ENCODE assay signal across 8 cellular contexts in the genomic region with DNA sequence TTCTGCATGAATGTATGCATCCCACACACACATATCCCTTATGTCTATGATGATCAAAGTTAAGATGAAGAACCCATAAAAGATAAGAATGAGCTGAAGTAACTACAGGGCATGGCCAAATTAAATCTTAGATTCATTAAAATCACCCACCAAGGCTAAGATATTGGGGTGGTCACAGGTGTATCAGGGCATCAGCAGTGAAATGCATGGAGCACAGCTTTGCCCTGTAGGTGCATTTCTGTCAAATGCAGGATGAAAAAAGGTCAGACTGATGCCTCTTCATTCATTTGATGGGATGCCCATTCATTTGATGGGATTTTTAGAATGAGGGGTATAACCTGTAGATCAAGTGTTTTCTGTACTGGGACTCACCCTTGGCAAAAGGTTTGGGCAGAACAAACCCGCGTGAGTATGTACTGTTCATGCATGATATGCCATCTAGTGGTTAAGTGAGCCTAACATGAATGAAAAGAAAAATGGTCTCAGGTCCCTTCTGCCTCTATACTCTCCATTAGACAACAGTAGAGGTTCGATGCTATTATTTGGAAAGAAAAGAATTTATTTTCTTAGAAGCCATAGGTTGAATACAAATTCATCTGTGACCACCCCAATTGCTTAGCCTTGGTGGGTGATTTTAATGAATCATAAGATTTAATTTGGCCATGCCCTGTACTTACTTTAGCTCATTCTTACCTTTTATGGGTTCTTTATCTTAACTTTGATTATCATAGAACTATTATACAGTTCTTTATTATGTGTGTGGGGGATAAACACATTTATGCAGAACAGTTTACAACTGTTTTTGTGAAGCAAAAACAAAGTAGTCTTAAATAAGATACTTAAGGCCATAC. TPM values are rescaled to one million over a fixed set of nuclear protein-coding genes. Genes with fewer than 3 reads are reported as not detected.
A peak's percentile ranks its signal among the peaks of the same experiment; 100 is the strongest.
DNase-seq lines count a peak whose midpoint lies in the region; ATAC-seq and TF ChIP-seq lines count a peak whose summit lies in the region.

No MANE protein-coding gene starts in this region.

- ATAC-seq in GM18907 (IDR thresholded peaks at IDR 0.05; ENCODE audit: unreplicated experiment) (peak; percentile 80), HG03139 (IDR thresholded peaks at IDR 0.05; ENCODE audit: unreplicated experiment) (peak; percentile 63)

- H3K9ac ChIP-seq in adipocyte (ENCODE audit: low read length) (no peak overlapping the region), smooth muscle cell (ENCODE audit: low read depth) (no peak overlapping the region)

- H3K27ac ChIP-seq in right atrium auricular region (no peak overlapping the region), smooth muscle cell (ENCODE audit: low read depth) (no peak overlapping the region)

- H3K36me3 ChIP-seq in adipocyte (ENCODE audit: control insufficient read depth, insufficient read depth, low read length, severe bottlenecking) (no peaks in the 10 kb centered on the region), right atrium auricular region (no peaks in the 10 kb centered on the region), smooth muscle cell (ENCODE audit: low read depth) (no peaks in the 10 kb centered on the region)

- H3K4me1 ChIP-seq in adipocyte (ENCODE audit: control insufficient read depth, insufficient read depth, low read length): no peaks in the 10 kb centered on the region
- peaks cover 0 to 38% of the 10 kb centered on the region in 2 donors for H3K4me1 ChIP-seq in right atrium auricular region
- H3K4me1 ChIP-seq in smooth muscle cell (ENCODE audit: low read depth): no peaks in the 10 kb centered on the region

- no peak overlapping the region for H3K4me2 ChIP-seq in smooth muscle cell

- WGBS in smooth muscle cell (ENCODE audit: low lambda C conversion rate): 57% methylated on average over 3 of the region's 3 CpGs

- H3F3A ChIP-seq in smooth muscle cell (ENCODE audit: low read depth): no peaks in the 10 kb centered on the region

- no peaks in the 10 kb centered on the region for H4K20me1 ChIP-seq in smooth muscle cell (ENCODE audit: low read depth)

- H2AFZ ChIP-seq in smooth muscle cell (ENCODE audit: low read depth): no peak overlapping the region

- no peak overlapping the region for H3K4me3 ChIP-seq in adipocyte (ENCODE audit: low read length)
- no peak overlapping the region for H3K4me3 ChIP-seq in right atrium auricular region
- no peak overlapping the region for H3K4me3 ChIP-seq in smooth muscle cell

- H3K27me3 ChIP-seq in adipocyte (replicated peaks; ENCODE audit: control insufficient read depth, insufficient read depth, low read length): no peaks in the 10 kb centered on the region
- H3K27me3 ChIP-seq in right atrium auricular region: no peaks in the 10 kb centered on the region
- H3K27me3 ChIP-seq in smooth muscle cell (ENCODE audit: low read depth): no peaks in the 10 kb centered on the region

- peak; percentile 45 to 75 for TF ChIP-seq CTCF in right atrium auricular region (IDR thresholded peaks at IDR 0.05)
- TF ChIP-seq CTCF in smooth muscle cell (IDR thresholded peaks at IDR 0.05; ENCODE audit: borderline replicate concordance, insufficient read depth, poor library complexity, severe bottlenecking): peak; percentile 49

- H3K9me3 ChIP-seq in adipocyte (ENCODE audit: control insufficient read depth, low read length) (no peaks in the 10 kb centered on the region), right atrium auricular region (no peaks in the 10 kb centered on the region), smooth muscle cell (replicated peaks; ENCODE audit: low read depth) (no peaks in the 10 kb centered on the region)

- no peaks in the 10 kb centered on the region for H3K79me2 ChIP-seq in smooth muscle cell (ENCODE audit: low read depth)

- DNase-seq in DMS 273 treated with DMSO at 0.1 percent for 48 hours (lab: John Stamatoyannopoulos, UW): peak; percentile 10
- DNase-seq in NCI-H345 (lab: John Stamatoyannopoulos, UW): peak; percentile 67
- DNase-seq in adipocyte (ENCODE audit: low read depth): peak; percentile 76
- no peak for DNase-seq in right atrium auricular region (ENCODE audit: low spot score)
- no peak for DNase-seq in smooth muscle cell (lab: John Stamatoyannopoulos, UW; ENCODE audit: unreplicated experiment)
- no peak for DNase-seq in activated T-cell treated with anti-CD3 and anti-CD28 coated beads, Interleukin-2, amount 50 U/mL, for 48 hours

RNA-seq across cellular contexts. Expression of gene NOSTRIN, which starts 43.2 kb away (rescaled TPM):
- total RNA-seq in right atrium auricular region (10 to 100 TPM; 30.6 to 34.3 TPM), smooth muscle cell (0.31 TPM in 1 of 2 replicates, not detected in the other)
- polyA plus RNA-seq in smooth muscle cell: 0.10 and 0.24 TPM in 2 replicates

Comparison
In these comparisons a context has a peak if more than half of its experiments do, and no peak if none do; other contexts are left out.
1. DNase-seq: peak in DMS 273 treated with DMSO at 0.1 percent for 48 hours (single experiment), NCI-H345 (single experiment) and adipocyte (single experiment); none in right atrium auricular region (single experiment), smooth muscle cell (single experiment) and activated T-cell treated with anti-CD3 and anti-CD28 coated beads, Interleukin-2, amount 50 U/mL, for 48 hours (0 of 2).
2. RNA of gene NOSTRIN, which starts 43.2 kb away (total RNA-seq): 30.6 to 34.3 TPM in right atrium auricular region; 0.31 TPM in smooth muscle cell; every median in the first group is over 10 times any median in the second.